Comparison of ENCODE assay signal across 1 cellular context in genomic region chr3:100335137-100335833, GRCh38.
TF ChIP-seq lines count a peak whose summit lies in the region.

No MANE protein-coding gene starts in this region.

TF ChIP-seq in K562, 482 proteins besides CTCF, POLR2A, EP300 and RAD21 (continued from another document and continues in another):
- no peak for TF ChIP-seq NR0B1 (IDR thresholded peaks at IDR 0.05; ENCODE audit: partially characterized antibody)
- no peak for TF ChIP-seq ELK1 (CRISPR knock-in tag; IDR thresholded peaks at IDR 0.05)
- no peak for TF ChIP-seq E2F5 (CRISPR knock-in tag; IDR thresholded peaks at IDR 0.05)
- TF ChIP-seq ZMIZ1 (IDR thresholded peaks at IDR 0.05; ENCODE audit: low read depth in 2 of 2, low read length in 2 of 2), result no peak
- no peak for TF ChIP-seq LARP7 (IDR thresholded peaks at IDR 0.05)
- TF ChIP-seq RB1 (IDR thresholded peaks at IDR 0.05; ENCODE audit: low read depth), result no peak
- TF ChIP-seq FOXK1 (CRISPR knock-in tag; IDR thresholded peaks at IDR 0.05; ENCODE audit: borderline replicate concordance), result no peak
- TF ChIP-seq ZBTB40 (IDR thresholded peaks at IDR 0.05), result peak; percentile 27; the same call in 1 of the 2 replicates
- TF ChIP-seq ZBTB40 (CRISPR knock-in tag; IDR thresholded peaks at IDR 0.05), result no peak
- no peak for TF ChIP-seq TCF15 (CRISPR knock-in tag; IDR thresholded peaks at IDR 0.05)
- TF ChIP-seq MEF2D (tag; conservative IDR thresholded peaks at IDR 0.05; ENCODE audit: low read depth), result no peak
- 0 out of 2 replicates have a peak, but pooled peaks have one; percentile 43 for TF ChIP-seq NFRKB (IDR thresholded peaks at IDR 0.05; ENCODE audit: low read depth)
- TF ChIP-seq RBBP5 (IDR thresholded peaks at IDR 0.05; ENCODE audit: borderline replicate concordance, insufficient read depth, low read length, poor library complexity, severe bottlenecking), result no peak
- no peak for TF ChIP-seq NR2C2 (CRISPR knock-in tag; IDR thresholded peaks at IDR 0.05)
- TF ChIP-seq NR2C2 (tag; IDR thresholded peaks at IDR 0.05), result no peak
- TF ChIP-seq RBM22 (IDR thresholded peaks at IDR 0.05; ENCODE audit: low read depth, low read length, poor library complexity, severe bottlenecking), result no peak
- no peak for TF ChIP-seq ZNF586 (CRISPR knock-in tag; conservative IDR thresholded peaks at IDR 0.05)
- no peak for TF ChIP-seq DACH1 (IDR thresholded peaks at IDR 0.05; ENCODE audit: partially characterized antibody)
- TF ChIP-seq DPF2 (IDR thresholded peaks at IDR 0.05), result peak; percentile 28
- peak; percentile 96 for TF ChIP-seq MGA (IDR thresholded peaks at IDR 0.05)
- TF ChIP-seq LCOR (CRISPR knock-in tag; IDR thresholded peaks at IDR 0.05), result no peak
- peak in 1 of 2 experiments; percentile 72; a peak in 1 of 4 replicates for TF ChIP-seq RCOR1 (IDR thresholded peaks at IDR 0.05; ENCODE audit: borderline replicate concordance in 1 of 2, low read depth in 2 of 2, low read length in 2 of 2)
